9 cellular contexts compared by ENCODE assay signal in genomic region chr14:104600141-104600643, GRCh38. TPM values are rescaled to one million over a fixed set of nuclear protein-coding genes. Genes with fewer than 3 reads are reported as not detected.
DNase-seq lines count a peak whose midpoint lies in the region; ATAC-seq and TF ChIP-seq lines count a peak whose summit lies in the region.
"Had no signal": no experiment of that assay in that cellular context is flagged by ENCODE, and none has a peak within 500 bp of the region (broad histone marks: within the 10 kb centered on the region; RNA-seq: fewer than 3 reads in every experiment).

No MANE protein-coding gene starts in this region.

- no peak for TF ChIP-seq CTCF in osteoblast (IDR thresholded peaks at IDR 0.05; ENCODE audit: extremely low read depth, low read depth, low read length)

- H3K36me3 ChIP-seq in osteoblast (ENCODE audit: insufficient read depth, low read length): no peaks in the 10 kb centered on the region
- no peaks in the 10 kb centered on the region for H3K36me3 ChIP-seq in effector memory CD4-positive, alpha-beta T cell (ENCODE audit: control insufficient read depth, insufficient read depth, low read length)

- DNase-seq in NCI-H2196 (lab: John Stamatoyannopoulos, UW; ENCODE audit: unreplicated experiment): peak; percentile 8
- DNase-seq in NCI-H2196 treated with DMSO at 0.1 percent for 48 hours (lab: John Stamatoyannopoulos, UW; ENCODE audit: unreplicated experiment): no peak
- peak; percentile 14 for DNase-seq in M059J (ENCODE audit: low read depth)
- peak in 48 of 58 donors; percentile 18 to 85 (median 60) for DNase-seq in anterior cingulate cortex (lab: John Stamatoyannopoulos, UW)
- peak; percentile 93 for DNase-seq in osteoblast (ENCODE audit: insufficient read length, low spot score, missing footprints)
- no peak for DNase-seq in stimulated activated naive CD4-positive, alpha-beta T cell treated with Interleukin-2 at 50 U/mL for 16 hours (lab: John Stamatoyannopoulos, UW)
- no peak for DNase-seq in effector memory CD4-positive, alpha-beta T cell
- DNase-seq: activated effector memory CD4-positive, alpha-beta T cell treated with Interleukin-2 at 50 U/mL for 16 hours had no signal

- no peak overlapping the region for H3K4me3 ChIP-seq in osteoblast (ENCODE audit: insufficient read depth, low read length)
- no peak overlapping the region for H3K4me3 ChIP-seq in effector memory CD4-positive, alpha-beta T cell (ENCODE audit: insufficient read depth, low read depth, low read length, poor library complexity, severe bottlenecking)

- H3K79me2 ChIP-seq in osteoblast (ENCODE audit: insufficient read depth, low read length): no peaks in the 10 kb centered on the region

- no peak overlapping the region for H2AFZ ChIP-seq in osteoblast (ENCODE audit: low read length)

- H3K4me1 ChIP-seq in osteoblast (ENCODE audit: insufficient read depth, low read length): no peaks in the 10 kb centered on the region
- H3K4me1 ChIP-seq in effector memory CD4-positive, alpha-beta T cell (ENCODE audit: control insufficient read depth, insufficient read depth, low read length, poor library complexity, severe bottlenecking): no peaks in the 10 kb centered on the region

- no peak overlapping the region for H3K27ac ChIP-seq in osteoblast (ENCODE audit: low read depth, low read length)
- no peak overlapping the region for H3K27ac ChIP-seq in effector memory CD4-positive, alpha-beta T cell (ENCODE audit: insufficient read depth, low read length, poor library complexity, severe bottlenecking)

- ATAC-seq in GM19397 (IDR thresholded peaks at IDR 0.05; ENCODE audit: unreplicated experiment): no peak

- H4K20me1 ChIP-seq in osteoblast (ENCODE audit: insufficient read depth, low read length): no peaks in the 10 kb centered on the region

- H3K27me3 ChIP-seq in osteoblast (ENCODE audit: insufficient read depth, low read length): peaks cover 5% of the 10 kb centered on the region
- peaks cover 8% of the 10 kb centered on the region for H3K27me3 ChIP-seq in effector memory CD4-positive, alpha-beta T cell (replicated peaks; ENCODE audit: control insufficient read depth, insufficient read depth, low read length, poor library complexity, severe bottlenecking)

- H3K4me2 ChIP-seq in osteoblast (ENCODE audit: insufficient read depth, low read length): no peak overlapping the region

- H3K9me3 ChIP-seq in osteoblast (ENCODE audit: low read depth, low read length): no peaks in the 10 kb centered on the region
- H3K9me3 ChIP-seq in effector memory CD4-positive, alpha-beta T cell (ENCODE audit: control insufficient read depth, low read length): no peaks in the 10 kb centered on the region

RNA-seq across cellular contexts. Expression of gene TMEM179, which starts 4.4 kb away (rescaled TPM):
- total RNA-seq in M059J (2014; rRNA removed; shearing (Covaris generic)): 0.49 TPM in 1 of 2 replicates, not detected in the other
- total RNA-seq in osteoblast: not detected in 2 replicates

RNA-seq across cellular contexts. Expression of gene C14orf180, which starts 20.6 kb away (rescaled TPM):
- total RNA-seq in M059J (2014; rRNA removed; shearing (Covaris generic)): not detected in 2 replicates
- not detected in 2 replicates for total RNA-seq in osteoblast

Comparison
In these comparisons a context has a peak if more than half of its experiments do, and no peak if none do; other contexts are left out.
1. DNase-seq: peak in NCI-H2196 (single experiment), M059J (single experiment), anterior cingulate cortex (48 of 58) and osteoblast (single experiment); none in NCI-H2196 treated with DMSO at 0.1 percent for 48 hours (single experiment), stimulated activated naive CD4-positive, alpha-beta T cell treated with Interleukin-2 at 50 U/mL for 16 hours (single experiment) and effector memory CD4-positive, alpha-beta T cell (0 of 3).